ENCODE assay signal across 22 cellular contexts in genomic region chr3:45604999-45605398, GRCh38. TPM values are rescaled to one million over a fixed set of nuclear protein-coding genes. Genes with fewer than 3 reads are reported as not detected.
A peak's percentile ranks its signal among the peaks of the same experiment; 100 is the strongest.
DNase-seq lines count a peak whose midpoint lies in the region; FAIRE-seq and TF ChIP-seq lines count a peak whose summit lies in the region.
"Had no signal": no experiment of that assay in that cellular context is flagged by ENCODE, and none has a peak within 500 bp of the region (broad histone marks: within the 10 kb centered on the region; RNA-seq: fewer than 3 reads in every experiment).

No MANE protein-coding gene starts in this region.

- intact Hi-C loops in ascending aorta (cut with DNase I) (no loop called here), endothelial cell of umbilical vein (cut with micrococcal nuclease) (no loop called here), thyroid gland (cut with DNase I) (no loop called here)

- H3K4me3 ChIP-seq in ascending aorta (peak overlapping the region in 1 of 2 donors; percentile 23), endothelial cell of umbilical vein (replicated peaks in 1 of 3; ENCODE audit: insufficient read depth in 1 of 3, low read depth in 1 of 3, low read length in 3 of 3) (no peak overlapping the region), thyroid gland (replicated peaks in 1 of 3) (no peak overlapping the region)
- H3K4me3 ChIP-seq: BLaER1 treated with 17β-estradiol and CSF1 and Interleukin-3, amounts not matched to agents 10 nM and 100 nM; HAP-1; skin epidermis had no signal

- peak; percentile 24 for FAIRE-seq in endothelial cell of umbilical vein (lab: Jason Lieb, UNC)
- FAIRE-seq: GM12892 had no signal

- no peaks in the 10 kb centered on the region for H3K36me3 ChIP-seq in ascending aorta
- peaks cover 3 to 8% of the 10 kb centered on the region in 2 experiments for H3K36me3 ChIP-seq in endothelial cell of umbilical vein (ENCODE audit: control insufficient read depth in 2 of 2, extremely low read depth in 1 of 2, insufficient read depth in 2 of 2, low read length in 2 of 2)
- H3K36me3 ChIP-seq in thyroid gland = no peaks in the 10 kb centered on the region

- no peaks in the 10 kb centered on the region for H4K20me1 ChIP-seq in endothelial cell of umbilical vein (replicated peaks; ENCODE audit: control insufficient read depth, extremely low read depth, insufficient read depth, low read length)

- H3K27me3 Mint-ChIP-seq in nephron (ENCODE audit: low read depth) = no peaks in the 10 kb centered on the region
- no peaks in the 10 kb centered on the region for H3K27me3 Mint-ChIP-seq in mesothelial cell of epicardium (ENCODE audit: low read depth)
- H3K27me3 Mint-ChIP-seq: brain; natural killer cell treated with Interleukin-12 subunit alpha and Interleukin-12 subunit beta and Interleukin-15 and Interleukin-18, amount 100 ng/mL, for 72 hours; stimulated activated naive CD8-positive, alpha-beta T cell treated with anti-CD3 and anti-CD28 coated beads, Interleukin-15, Interleukin-2, amounts not matched to agents 100 ng/mL and 50 ng/mL, for 24 hours had no signal

- 93 to 95% methylated on average over 3 of the region's 3 CpGs for WGBS in thyroid gland, 2 donors

- H3K36me3 Mint-ChIP-seq in nephron (ENCODE audit: low read depth) = peaks cover 10% of the 10 kb centered on the region
- peaks cover 3% of the 10 kb centered on the region for H3K36me3 Mint-ChIP-seq in mesothelial cell of epicardium

- H3K9me1 ChIP-seq in endothelial cell of umbilical vein (replicated peaks; ENCODE audit: control insufficient read depth, extremely low read depth, insufficient read depth, low read length) = no peaks in the 10 kb centered on the region

- H3K27me3 ChIP-seq in ascending aorta (no peaks in the 10 kb centered on the region), endothelial cell of umbilical vein (ENCODE audit: control insufficient read depth in 2 of 2, insufficient read depth in 2 of 2, low read length in 2 of 2) (no peaks in the 10 kb centered on the region), thyroid gland (no peaks in the 10 kb centered on the region)
- H3K27me3 ChIP-seq: BLaER1 treated with 17β-estradiol and CSF1 and Interleukin-3, amounts not matched to agents 10 nM and 100 nM had no signal

- H3K9me3 ChIP-seq in ascending aorta (no peaks in the 10 kb centered on the region), endothelial cell of umbilical vein (replicated peaks; ENCODE audit: control insufficient read depth, insufficient read depth, low read length) (no peaks in the 10 kb centered on the region), thyroid gland (no peaks in the 10 kb centered on the region)
- H3K9me3 ChIP-seq: BLaER1 treated with 17β-estradiol and CSF1 and Interleukin-3, amounts not matched to agents 10 nM and 100 nM; HAP-1 had no signal

- peak overlapping the region; percentile 88 to 91 for H3K27ac ChIP-seq in ascending aorta
- H3K27ac ChIP-seq in endothelial cell of umbilical vein (ENCODE audit: insufficient read depth, low read depth, low read length) = no peak overlapping the region
- H3K27ac ChIP-seq in thyroid gland = peak overlapping the region in 2 of 3 donors; percentile 92
- H3K27ac ChIP-seq: BLaER1 treated with 17β-estradiol and CSF1 and Interleukin-3, amounts not matched to agents 10 nM and 100 nM; skin epidermis had no signal

- POLR2A ChIA-PET in endothelial cell of umbilical vein (lab: Charles Lee) = no interaction called here

- peaks cover 54 to 89% of the 10 kb centered on the region in 2 donors for H3K4me1 ChIP-seq in ascending aorta
- peaks cover 8% of the 10 kb centered on the region for H3K4me1 ChIP-seq in endothelial cell of umbilical vein (ENCODE audit: control insufficient read depth, extremely low read depth, insufficient read depth, low read length)
- H3K4me1 ChIP-seq in thyroid gland = peaks cover 58 to 62% of the 10 kb centered on the region in 2 donors
- H3K4me1 ChIP-seq: HAP-1 had no signal

- peaks cover 70% of the 10 kb centered on the region for H3K4me1 Mint-ChIP-seq in nephron
- peaks cover 20% of the 10 kb centered on the region for H3K4me1 Mint-ChIP-seq in mesothelial cell of epicardium

- BruUV-seq in endothelial cell of umbilical vein (replicated peaks; lab: Mats Ljungman, UMichigan) = no TSS peak

- H2AFZ ChIP-seq in endothelial cell of umbilical vein (ENCODE audit: low read depth, low read length) = no peak overlapping the region

- TF ChIP-seq CTCF in ascending aorta (IDR thresholded peaks at IDR 0.05) = no peak
- TF ChIP-seq CTCF in endothelial cell of umbilical vein (IDR thresholded peaks at IDR 0.05; ENCODE audit: extremely low read depth in 1 of 2, insufficient read depth in 1 of 2, low read depth in 1 of 2, low read length in 2 of 2) = no peak
- TF ChIP-seq CTCF in nephron (IDR thresholded peaks at IDR 0.05; ENCODE audit: unreplicated experiment in 3 of 3) = no peak
- TF ChIP-seq CTCF in thyroid gland (IDR thresholded peaks at IDR 0.05) = no peak
- no peak for TF ChIP-seq CTCF in mesothelial cell of epicardium (IDR thresholded peaks at IDR 0.05; ENCODE audit: unreplicated experiment)

- H3K9ac ChIP-seq in endothelial cell of umbilical vein (replicated peaks; ENCODE audit: extremely low read depth, insufficient read depth, low read length) = no peak overlapping the region

- dilution Hi-C loops in endothelial cell of umbilical vein (cut with MboI; ENCODE audit: extremely low pct_ligation_motif_present, low sequenced_read_pairs) = no loop called here

- H3K4me3 Mint-ChIP-seq in nephron (no peak overlapping the region), mesothelial cell of epicardium (no peak overlapping the region)
- H3K4me3 Mint-ChIP-seq: brain; natural killer cell treated with Interleukin-12 subunit alpha and Interleukin-12 subunit beta and Interleukin-15 and Interleukin-18, amount 100 ng/mL, for 72 hours; stimulated activated naive CD8-positive, alpha-beta T cell treated with anti-CD3 and anti-CD28 coated beads, Interleukin-15, Interleukin-2, amounts not matched to agents 100 ng/mL and 50 ng/mL, for 24 hours had no signal

- TF ChIP-seq POLR2A in endothelial cell of umbilical vein (IDR thresholded peaks at IDR 0.05; ENCODE audit: low read depth, low read length) = no peak
- no peak for TF ChIP-seq POLR2A in thyroid gland (IDR thresholded peaks at IDR 0.05)

- no peak overlapping the region for H3K4me2 ChIP-seq in endothelial cell of umbilical vein (ENCODE audit: insufficient read depth, low read length)

- peaks cover 87% of the 10 kb centered on the region for H3K79me2 ChIP-seq in endothelial cell of umbilical vein (ENCODE audit: control insufficient read depth, insufficient read depth, low read length)

- peak overlapping the region in 2 of 3 experiments; percentile 12 to 20 for H3K27ac Mint-ChIP-seq in nephron
- H3K27ac Mint-ChIP-seq in mesothelial cell of epicardium = no peak overlapping the region
- H3K27ac Mint-ChIP-seq: stimulated activated naive CD8-positive, alpha-beta T cell treated with anti-CD3 and anti-CD28 coated beads, Interleukin-15, Interleukin-2, amounts not matched to agents 100 ng/mL and 50 ng/mL, for 24 hours had no signal

- DNase-seq in ascending aorta (ENCODE audit: low spot score in 2 of 2) = no peak
- DNase-seq in endothelial cell of umbilical vein (ENCODE audit: low read depth, low spot score) = no peak
- DNase-seq in thyroid gland = no peak
- no peak for DNase-seq in DMS79 treated with DMSO at 0.1 percent for 48 hours (lab: John Stamatoyannopoulos, UW)
- no peak for DNase-seq in activated effector memory CD4-positive, alpha-beta T cell treated with Interleukin-2 at 50 U/mL for 16 hours
- DNase-seq in mesothelial cell of epicardium (ENCODE audit: low spot score in 2 of 2, unreplicated experiment in 2 of 2) = no peak
- DNase-seq: activated CD4-positive, alpha-beta T cell treated with anti-CD3 and anti-CD28 coated beads, Interleukin-2, amount 50 U/mL, for 48 hours; activated naive CD4-positive, alpha-beta T cell; activated T-cell treated with anti-CD3 and anti-CD28 coated beads, Interleukin-2, amount 50 U/mL, for 48 hours; MV-4-11; NCI-H1436 treated with DMSO at 0.1 percent for 48 hours; NCI-H2081 treated with DMSO at 0.1 percent for 48 hours; SHP77 treated with DMSO at 0.1 percent for 48 hours; T-helper 2 cell had no signal

- CTCF ChIA-PET in endothelial cell of umbilical vein (lab: Charles Lee) = interaction anchor here (1.3 to 1.5 kb wide), 2 partner anchors 55 to 62 kb away, joined by 5 to 7 read pairs; no protein-coding TSS in a partner anchor

- H3K9me3 Mint-ChIP-seq in nephron (no peaks in the 10 kb centered on the region), mesothelial cell of epicardium (no peaks in the 10 kb centered on the region)
- H3K9me3 Mint-ChIP-seq: brain; natural killer cell treated with Interleukin-12 subunit alpha and Interleukin-12 subunit beta and Interleukin-15 and Interleukin-18, amount 100 ng/mL, for 72 hours; stimulated activated naive CD8-positive, alpha-beta T cell treated with anti-CD3 and anti-CD28 coated beads, Interleukin-15, Interleukin-2, amounts not matched to agents 100 ng/mL and 50 ng/mL, for 24 hours had no signal

TF ChIP-seq in endothelial cell of umbilical vein, 7 proteins besides CTCF, POLR2A, EP300 and RAD21:
- no peak for TF ChIP-seq JUN (IDR thresholded peaks at IDR 0.05; ENCODE audit: borderline replicate concordance, insufficient read depth, insufficient read length, low read depth)
- TF ChIP-seq MYC (IDR thresholded peaks at IDR 0.05; ENCODE audit: low read depth, low read length) = no peak
- no peak for TF ChIP-seq GATA2 (IDR thresholded peaks at IDR 0.05; ENCODE audit: insufficient read depth, insufficient read length, low read depth, low read length)
- no peak for TF ChIP-seq FOS (IDR thresholded peaks at IDR 0.05; ENCODE audit: borderline replicate concordance, insufficient read depth, low read length)
- no peak for TF ChIP-seq EZH2 (IDR thresholded peaks at IDR 0.05; ENCODE audit: borderline replicate concordance, low read depth, low read length, severe bottlenecking)
- no peak for TF ChIP-seq MAX (IDR thresholded peaks at IDR 0.05; ENCODE audit: insufficient read depth, insufficient read length)

RNA-seq across cellular contexts. Expression of gene LIMD1, which starts 10.4 kb away (rescaled TPM):
- 36.8 TPM for total RNA-seq in ascending aorta
- 33.3 and 39.5 TPM in 2 replicates for total RNA-seq in endothelial cell of umbilical vein
- polyA plus RNA-seq in endothelial cell of umbilical vein = 11.9 and 12.6 TPM in 2 replicates
- polyA plus RNA-seq in endothelial cell of umbilical vein (2011; cell fraction: cytosol; rRNA removed) = 8.9 and 9.8 TPM in 2 replicates
- polyA plus RNA-seq in endothelial cell of umbilical vein (2011; cell fraction: nucleus; rRNA removed) = 35.5 and 37.7 TPM in 2 replicates
- 15.2 and 19.2 TPM in 2 replicates for polyA plus RNA-seq in endothelial cell of umbilical vein (2012)
- polyA minus RNA-seq in endothelial cell of umbilical vein = 46.6 and 57.5 TPM in 2 replicates
- 14.3 TPM for polyA minus RNA-seq in endothelial cell of umbilical vein (2011; cell fraction: cytosol; rRNA and poly(A)+ RNA removed)
- polyA minus RNA-seq in endothelial cell of umbilical vein (2011; cell fraction: nucleus; rRNA and poly(A)+ RNA removed) = 35.4 and 38.2 TPM in 2 replicates
- total RNA-seq in thyroid gland = 10 to 100 TPM; 43.4 to 59.2 (median 52.1) TPM
- total RNA-seq in mesothelial cell of epicardium = 27.8 to 28.7 TPM (median 27.8 TPM) in 3 replicates
